27 cellular contexts compared by ENCODE assay signal in the genomic region with DNA sequence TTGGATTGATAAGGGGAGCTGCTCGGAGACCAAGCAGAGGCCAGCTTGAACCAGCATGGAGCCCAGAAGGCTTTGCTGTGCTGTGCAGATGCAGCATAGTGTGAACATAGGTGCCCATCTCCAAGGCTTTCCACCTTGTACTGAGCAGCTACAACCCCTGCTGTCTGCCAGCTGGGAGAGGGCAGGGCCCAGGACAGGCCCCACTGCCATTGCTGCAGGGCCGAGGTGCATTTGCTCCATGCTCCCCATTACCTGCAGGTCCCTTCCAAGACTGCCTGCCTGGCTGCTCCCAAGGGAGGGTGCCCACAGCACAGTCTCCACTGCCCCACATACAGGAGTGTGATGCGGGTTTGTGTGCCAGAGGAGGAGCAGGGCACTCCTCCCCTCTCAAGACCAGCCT.
"Had no signal": no experiment of that assay in that cellular context is flagged by ENCODE, and none has a peak within 500 bp of the region (broad histone marks: within the 10 kb centered on the region; RNA-seq: fewer than 3 reads in every experiment).

No MANE protein-coding gene starts in this region.

- H3K9ac ChIP-seq: parathyroid adenoma had no signal

- H3K36me3 ChIP-seq: heart right ventricle, left ventricle myocardium inferior, neutrophil, right atrium auricular region, right lobe of liver, stomach, thyroid gland, vagina had no signal

- H3K4me1 Mint-ChIP-seq: memory B cell, nephron, neural crest cell had no signal

- H3K4me3 ChIP-seq: heart right ventricle, hepatocyte, left ventricle myocardium inferior, mucosa of descending colon, right atrium auricular region, right lobe of liver, skin epidermis, stomach, testis, thyroid gland, vagina had no signal

- H3K4me1 ChIP-seq: heart right ventricle, left ventricle myocardium inferior, parathyroid adenoma, right atrium auricular region, right lobe of liver, stomach, testis, thyroid gland, vagina had no signal

- H3K9me3 ChIP-seq: left ventricle myocardium inferior, mucosa of descending colon, neutrophil, right atrium auricular region, right lobe of liver, stomach, testis, thyroid gland, vagina had no signal

- H3K36me3 Mint-ChIP-seq: memory B cell had no signal

- H3K27ac ChIP-seq: heart right ventricle, hepatocyte, left ventricle myocardium inferior, neutrophil, parathyroid adenoma, right atrium auricular region, right lobe of liver, skin epidermis, stomach, testis, thyroid gland, vagina had no signal

- H3K79me2 ChIP-seq: hepatocyte, parathyroid adenoma had no signal

- H3K27me3 ChIP-seq: heart right ventricle, hepatocyte, neutrophil, right atrium auricular region, right lobe of liver, stomach, testis, thyroid gland, vagina had no signal

- H3K4me2 ChIP-seq: hepatocyte had no signal

- H2AFZ ChIP-seq: hepatocyte, parathyroid adenoma had no signal

- H3K27ac Mint-ChIP-seq: memory B cell; naive thymus-derived CD4-positive, alpha-beta T cell; nephron; progenitor cell of endocrine pancreas had no signal

- ATAC-seq: mucosa of descending colon; naive thymus-derived CD4-positive, alpha-beta T cell; stimulated activated naive CD8-positive, alpha-beta T cell treated with anti-CD3 and anti-CD28 coated beads, Interleukin-15, Interleukin-2, amounts not matched to agents 100 U/mL and 50 U/mL, for 24 hours had no signal

- H3K27me3 Mint-ChIP-seq: memory B cell; naive thymus-derived CD4-positive, alpha-beta T cell; progenitor cell of endocrine pancreas had no signal

- DNase-seq: heart right ventricle; islet precursor cell; left ventricle myocardium inferior; midbrain; mucosa of descending colon; naive thymus-derived CD4-positive, alpha-beta T cell; occipital lobe; right lobe of liver; stimulated activated CD4-positive, alpha-beta T cell treated with anti-CD3 and anti-CD28 coated beads, Interleukin-12 subunit alpha, Interleukin-12 subunit beta, amount 100 ng/mL, for 4 hours; stimulated activated CD4-positive, alpha-beta T cell treated with anti-CD3 and anti-CD28 coated beads, Interleukin-15, amount 100 ng/mL, for 24 hours; stimulated activated CD4-positive, alpha-beta T cell treated with anti-CD3 and anti-CD28 coated beads, Interleukin-2, amount 100 ng/mL, for 24 hours; stimulated activated CD4-positive, alpha-beta T cell treated with anti-CD3 and anti-CD28 coated beads, Interleukin-4, amount 100 ng/mL, for 1 hour; stimulated activated naive CD8-positive, alpha-beta T cell treated with anti-CD3 and anti-CD28 coated beads, Interleukin-15, Interleukin-2, amounts not matched to agents 100 U/mL and 50 U/mL, for 24 hours; stomach; testis; thyroid gland; trophoblast cell had no signal

- H3K4me3 Mint-ChIP-seq: memory B cell; naive thymus-derived CD4-positive, alpha-beta T cell; nephron; neural crest cell had no signal
